9 cellular contexts compared by ENCODE assay signal in genomic region chr3:25967385-25967784, GRCh38.
"Had no signal": no experiment of that assay in that cellular context is flagged by ENCODE, and none has a peak within 500 bp of the region (broad histone marks: within the 10 kb centered on the region; RNA-seq: fewer than 3 reads in every experiment).

No MANE protein-coding gene starts in this region.

- H3K36me3 ChIP-seq: HAP-1 had no signal

- ATAC-seq: HCT116, K562 had no signal

- H2AFZ ChIP-seq: GM23248 had no signal

- H3K27ac Mint-ChIP-seq: HFFc6 had no signal

- DNase-seq: GM23248, GOT3, H7, HFFc6, IMR-90 had no signal

- H3K4me3 Mint-ChIP-seq: HFFc6 had no signal

- H3K9me3 ChIP-seq: HAP-1 had no signal

- H3K4me1 ChIP-seq: HAP-1 had no signal

- H3K4me3 ChIP-seq: GM23248, HAP-1, K562 had no signal

- H3K27ac ChIP-seq: GM23248, HL-60 had no signal

- H3K9ac ChIP-seq: GM23248 had no signal

- FAIRE-seq: K562 had no signal
